ENCODE assay signal across 28 cellular contexts in genomic region chr6:12479885-12480284, GRCh38.
DNase-seq lines count a peak whose midpoint lies in the region; ATAC-seq, FAIRE-seq and TF ChIP-seq lines count a peak whose summit lies in the region.
"Had no signal": no experiment of that assay in that cellular context is flagged by ENCODE, and none has a peak within 500 bp of the region (broad histone marks: within the 10 kb centered on the region; RNA-seq: fewer than 3 reads in every experiment).

No MANE protein-coding gene starts in this region.

- H3K9me3 ChIP-seq in BE2C (no peaks in the 10 kb centered on the region), astrocyte (ENCODE audit: insufficient read depth, low read depth, low read length) (no peaks in the 10 kb centered on the region), psoas muscle (no peaks in the 10 kb centered on the region)
- H3K9me3 ChIP-seq: mucosa of descending colon, tibial nerve had no signal

- no peaks in the 10 kb centered on the region for H3K79me2 ChIP-seq in astrocyte (ENCODE audit: insufficient read depth, low read length)

- H3K9me3 Mint-ChIP-seq in HFFc6 (no peaks in the 10 kb centered on the region), astrocyte (ENCODE audit: unreplicated experiment) (no peaks in the 10 kb centered on the region)
- H3K9me3 Mint-ChIP-seq: activated T-helper 2 cell treated with anti-CD3 and anti-CD28 coated beads, Interferon-gamma antibody, Interleukin-2, Interleukin-4, amounts not matched to agents 10 μg/mL and 5 μg/mL and 100 μg/mL, durations not matched to agents 14 hours and 24 hours and 36 hours; CD14-positive monocyte; central memory CD8-positive, alpha-beta T cell had no signal

- DNase-seq in BE2C = peak; percentile 24
- no peak for DNase-seq in HFFc6
- peak; percentile 55 for DNase-seq in astrocyte (ENCODE audit: low read depth)
- peak; percentile 73 for DNase-seq in fibroblast of peridontal ligament (ENCODE audit: extremely low read depth)
- DNase-seq in psoas muscle = no peak
- DNase-seq in CD1c-positive myeloid dendritic cell (ENCODE audit: extremely low spot score) = no peak
- no peak for DNase-seq in iPS-NIHi7 (ENCODE audit: extremely low spot score)
- DNase-seq: activated CD4-positive, alpha-beta T cell treated with anti-CD3 and anti-CD28 coated beads for 4 hours; aorta; GOT3; hippocampal formation; Karpas-422; mucosa of descending colon; natural killer cell; NCI-H1417 treated with DMSO at 0.1 percent for 48 hours; NCI-H345; NCI-H748 treated with DMSO at 0.1 percent for 48 hours; occipital lobe; stimulated activated CD4-positive, alpha-beta T cell treated with anti-CD3 and anti-CD28 coated beads, Interleukin-4, amount 100 ng/mL, for 24 hours; T1000; WERI-Rb-1 had no signal

- H3K4me3 Mint-ChIP-seq in HFFc6 (no peak overlapping the region), astrocyte (ENCODE audit: unreplicated experiment) (no peak overlapping the region)
- H3K4me3 Mint-ChIP-seq: activated naive CD8-positive, alpha-beta T cell; CD14-positive monocyte; central memory CD8-positive, alpha-beta T cell; natural killer cell had no signal

- ATAC-seq in psoas muscle (no peak), HG03108 (IDR thresholded peaks at IDR 0.05; ENCODE audit: unreplicated experiment) (no peak)
- ATAC-seq: mucosa of descending colon, natural killer cell had no signal

- H3K27ac ChIP-seq in astrocyte (ENCODE audit: low read depth, low read length) = no peak overlapping the region
- no peak overlapping the region for H3K27ac ChIP-seq in psoas muscle
- H3K27ac ChIP-seq: tibial nerve, WERI-Rb-1 had no signal

- H3K4me1 Mint-ChIP-seq in HFFc6 (ENCODE audit: low read depth) = peaks cover 72% of the 10 kb centered on the region
- H3K4me1 Mint-ChIP-seq in astrocyte (ENCODE audit: low read depth, unreplicated experiment) = peaks cover 12% of the 10 kb centered on the region
- H3K4me1 Mint-ChIP-seq: central memory CD8-positive, alpha-beta T cell had no signal

- 62 to 72% (median 65%) methylated on average over 2 of the region's 2 CpGs for WGBS in psoas muscle, 3 donors

- intact Hi-C loops in psoas muscle (cut with DNase I) = no loop called here

- no peaks in the 10 kb centered on the region for H4K20me1 ChIP-seq in astrocyte (ENCODE audit: insufficient read depth, low read length)

- no peak overlapping the region for H3K9ac ChIP-seq in astrocyte (ENCODE audit: low read length)

- no peak overlapping the region for H3K4me2 ChIP-seq in astrocyte (ENCODE audit: low read length)

- H3K4me3 ChIP-seq in BE2C (ENCODE audit: low read depth, low read length) (no peak overlapping the region), astrocyte (ENCODE audit: insufficient read depth, low read depth, low read length) (no peak overlapping the region), psoas muscle (no peak overlapping the region)
- H3K4me3 ChIP-seq: mucosa of descending colon, tibial nerve had no signal

- TF ChIP-seq CTCF in BE2C (IDR thresholded peaks at IDR 0.05; ENCODE audit: low read depth, low read length) = no peak
- no peak for TF ChIP-seq CTCF in HFFc6 (IDR thresholded peaks at IDR 0.05)
- TF ChIP-seq CTCF in astrocyte (IDR thresholded peaks at IDR 0.05; ENCODE audit: insufficient read depth, low read depth, low read length) = no peak
- no peak for TF ChIP-seq CTCF in psoas muscle (IDR thresholded peaks at IDR 0.05)

- H2AFZ ChIP-seq in astrocyte (ENCODE audit: low read depth, low read length) = no peak overlapping the region

- H3K4me1 ChIP-seq in BE2C = peaks cover 17% of the 10 kb centered on the region
- peaks cover 25% of the 10 kb centered on the region for H3K4me1 ChIP-seq in astrocyte (ENCODE audit: insufficient read depth, low read length)
- H3K4me1 ChIP-seq in psoas muscle = no peaks in the 10 kb centered on the region
- H3K4me1 ChIP-seq: tibial nerve had no signal

- FAIRE-seq in astrocyte (lab: Jason Lieb, UNC) = no peak
- FAIRE-seq: RCC 7860 had no signal

- no peaks in the 10 kb centered on the region for H3K36me3 Mint-ChIP-seq in HFFc6 (ENCODE audit: low read depth)
- H3K36me3 Mint-ChIP-seq in astrocyte (ENCODE audit: low read depth, unreplicated experiment) = no peaks in the 10 kb centered on the region
- H3K36me3 Mint-ChIP-seq: activated naive CD8-positive, alpha-beta T cell; CD14-positive monocyte; natural killer cell had no signal

- H3K27ac Mint-ChIP-seq in HFFc6 (peak overlapping the region; percentile 15; the same call in 1 of the 2 replicates), astrocyte (ENCODE audit: unreplicated experiment) (no peak overlapping the region)
- H3K27ac Mint-ChIP-seq: activated naive CD8-positive, alpha-beta T cell; activated T-helper 2 cell treated with anti-CD3 and anti-CD28 coated beads, Interferon-gamma antibody, Interleukin-2, Interleukin-4, amounts not matched to agents 10 μg/mL and 5 μg/mL and 100 μg/mL, durations not matched to agents 14 hours and 24 hours and 36 hours; CD14-positive monocyte; natural killer cell had no signal

- no peaks in the 10 kb centered on the region for H3K27me3 Mint-ChIP-seq in HFFc6 (ENCODE audit: insufficient read depth)
- no peaks in the 10 kb centered on the region for H3K27me3 Mint-ChIP-seq in astrocyte (ENCODE audit: low read depth, unreplicated experiment)

- H3K27me3 ChIP-seq in BE2C (no peaks in the 10 kb centered on the region), astrocyte (ENCODE audit: insufficient read depth, low read length) (no peaks in the 10 kb centered on the region), psoas muscle (ENCODE audit: insufficient read depth in 3 of 3, low read length in 2 of 3) (no peaks in the 10 kb centered on the region)
- H3K27me3 ChIP-seq: tibial nerve had no signal

- H3K36me3 ChIP-seq in BE2C (no peaks in the 10 kb centered on the region), astrocyte (ENCODE audit: insufficient read depth, low read length) (no peaks in the 10 kb centered on the region), psoas muscle (ENCODE audit: insufficient read depth in 1 of 2, low read depth in 1 of 2) (no peaks in the 10 kb centered on the region)
- H3K36me3 ChIP-seq: tibial nerve, WERI-Rb-1 had no signal

Comparison
In these comparisons a context has a peak if more than half of its experiments do, and no peak if none do; other contexts are left out.
1. DNase-seq: peak in BE2C (single experiment), astrocyte (single experiment) and fibroblast of peridontal ligament (single experiment); none in HFFc6 (single experiment), psoas muscle (0 of 2), CD1c-positive myeloid dendritic cell (single experiment) and iPS-NIHi7 (single experiment).